In the genomic region with DNA sequence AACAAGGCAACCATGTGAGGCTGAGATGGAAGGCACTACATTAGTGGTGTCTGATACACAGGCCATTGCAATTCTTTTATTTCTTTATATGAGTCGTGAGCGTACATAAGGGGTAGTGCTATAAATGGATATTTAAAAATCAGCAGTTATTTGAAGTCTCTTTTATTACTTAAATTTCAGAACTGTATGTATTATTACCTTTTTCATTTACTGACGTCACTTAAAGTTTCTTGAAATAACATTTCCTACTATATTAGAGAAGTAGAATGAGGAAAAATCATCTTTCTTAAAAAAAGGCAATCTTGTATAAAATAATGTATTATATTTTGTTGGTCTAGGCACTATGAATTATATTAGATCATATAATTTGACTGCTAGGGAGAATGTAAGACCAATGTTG, we compare ENCODE assay signal across 28 cellular contexts.
"Had no signal": no experiment of that assay in that cellular context is flagged by ENCODE, and none has a peak within 500 bp of the region (broad histone marks: within the 10 kb centered on the region; RNA-seq: fewer than 3 reads in every experiment).

No MANE protein-coding gene starts in this region.

- DNase-seq: colonic mucosa; cortex of kidney; dermis blood vessel endothelial cell; dorsolateral prefrontal cortex; effector CD4-positive, alpha-beta T cell; effector CD8-positive, alpha-beta T cell; effector memory CD4-positive, alpha-beta T cell; effector memory CD8-positive, alpha-beta T cell; erythroblast; esophagus squamous epithelium; foreskin fibroblast; foreskin keratinocyte; foreskin melanocyte; gastrocnemius medialis; glutamatergic neuron; head of caudate nucleus; heart left ventricle; heart right ventricle had no signal

- H3K36me3 ChIP-seq: colonic mucosa, esophagus muscularis mucosa, esophagus squamous epithelium, gastrocnemius medialis, gastroesophageal sphincter, heart left ventricle, heart right ventricle had no signal

- FAIRE-seq: colon, endometrium, endothelial cell of umbilical vein, frontal cortex had no signal

- H3K27ac Mint-ChIP-seq: dendritic cell treated with granulocyte-macrophage colony-stimulating factor and Interleukin-4, amounts not matched to agents 40 ng/mL and 50 ng/mL, for 4 days; effector memory CD8-positive, alpha-beta T cell had no signal

- H3K4me1 ChIP-seq: colonic mucosa, esophagus muscularis mucosa, esophagus squamous epithelium, foreskin keratinocyte, gastrocnemius medialis, gastroesophageal sphincter, heart left ventricle, heart right ventricle had no signal

- H3K9me3 ChIP-seq: colonic mucosa, gastrocnemius medialis had no signal

- H3K4me3 ChIP-seq: colonic mucosa, coronary artery, dorsolateral prefrontal cortex, esophagus muscularis mucosa, esophagus squamous epithelium, gastrocnemius medialis, gastroesophageal sphincter, heart left ventricle, heart right ventricle had no signal

- H3K27me3 ChIP-seq: colonic mucosa, dorsolateral prefrontal cortex, esophagus muscularis mucosa, esophagus squamous epithelium, foreskin keratinocyte, gastrocnemius medialis, gastroesophageal sphincter, heart left ventricle, heart right ventricle had no signal

- ATAC-seq: effector memory CD8-positive, alpha-beta T cell; esophagus mucosa; foreskin keratinocyte; gastrocnemius medialis; gastroesophageal sphincter; heart left ventricle; heart right ventricle had no signal

- H3K27me3 Mint-ChIP-seq: dendritic cell treated with granulocyte-macrophage colony-stimulating factor and Interleukin-4, amounts not matched to agents 40 ng/mL and 50 ng/mL, for 4 days; effector memory CD8-positive, alpha-beta T cell had no signal

- H3K4me3 Mint-ChIP-seq: dendritic cell treated with granulocyte-macrophage colony-stimulating factor and Interleukin-4, amounts not matched to agents 40 ng/mL and 50 ng/mL, for 4 days; effector memory CD8-positive, alpha-beta T cell had no signal

- H3K27ac ChIP-seq: colonic mucosa, coronary artery, dorsolateral prefrontal cortex, epithelial cell of prostate, esophagus muscularis mucosa, esophagus squamous epithelium, foreskin keratinocyte, gastrocnemius medialis, gastroesophageal sphincter, heart left ventricle, heart right ventricle had no signal
